8 cellular contexts compared by ENCODE assay signal in the genomic region with DNA sequence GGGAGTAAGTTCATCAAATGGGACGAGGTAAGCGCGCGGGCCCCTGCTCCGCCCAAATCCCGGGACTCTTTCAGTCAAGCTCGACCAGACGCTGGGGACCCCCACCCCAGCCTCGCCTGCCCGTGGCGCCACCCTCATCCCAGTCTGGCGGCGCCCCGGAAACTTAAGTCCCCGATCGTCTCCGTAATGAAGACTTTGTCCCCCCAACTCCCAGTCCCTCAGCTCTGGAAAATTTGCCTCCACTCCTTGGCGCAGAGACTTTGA. TPM values are rescaled to one million over a fixed set of nuclear protein-coding genes. Genes with fewer than 3 reads are reported as not detected.
DNase-seq lines count a peak whose midpoint lies in the region; ATAC-seq and TF ChIP-seq lines count a peak whose summit lies in the region.

No MANE protein-coding gene starts in this region.

- no peaks in the 10 kb centered on the region for H3K9me3 Mint-ChIP-seq in activated CD4-positive, alpha-beta memory T cell treated with anti-CD3 and anti-CD28 coated beads, Interleukin-2, amount 10 ng/mL, durations not matched to agents 7 days and 5 days
- no peaks in the 10 kb centered on the region for H3K9me3 Mint-ChIP-seq in immature natural killer cell

- H3K4me3 ChIP-seq in SK-N-SH (ENCODE audit: low read depth in 2 of 2, low read length in 1 of 2) (peak overlapping the region; percentile 88 to 90), stomach smooth muscle (ENCODE audit: low read length in 2 of 2) (peak overlapping the region; percentile 77 to 81)

- TF ChIP-seq RAD21 in SK-N-SH (IDR thresholded peaks at IDR 0.05; ENCODE audit: low read length), result no peak

- no peaks in the 10 kb centered on the region for H3K9me2 ChIP-seq in SK-N-SH

- H2AFZ ChIP-seq in SK-N-SH (ENCODE audit: low read depth), result 0 out of 2 replicates have a peak overlapping the region, but pooled peaks have one; percentile 51

- H3K9ac ChIP-seq in SK-N-SH (peak overlapping the region; percentile 82), stomach smooth muscle (ENCODE audit: low read length in 2 of 2) (peak overlapping the region; percentile 69 to 75)

- CTCF ChIA-PET in SK-N-SH (lab: Yijun Ruan, JAX), result interaction anchor here (0.6 to 4.6 kb wide), 22 partner anchors 9 to 1459 kb away, joined by 3 to 119 read pairs (median 6); a partner anchor contains a TSS
- CTCF ChIA-PET in activated CD4-positive, alpha-beta memory T cell treated with anti-CD3 and anti-CD28 coated beads, Interleukin-2, amount 10 ng/mL, durations not matched to agents 7 days and 5 days (lab: Charles Lee), result interaction anchor here (0.7 to 4.7 kb wide), 9 partner anchors 10 to 65 kb away, joined by 3 to 34 read pairs (median 6); a partner anchor contains a TSS

- H3K9me3 ChIP-seq in SK-N-SH (no peaks in the 10 kb centered on the region), stomach smooth muscle (ENCODE audit: control insufficient read depth in 2 of 2, low read length in 2 of 2) (no peaks in the 10 kb centered on the region)

- no peak for TF ChIP-seq EP300 in SK-N-SH (IDR thresholded peaks at IDR 0.05; ENCODE audit: borderline replicate concordance in 1 of 2, low read depth in 1 of 2, low read length in 1 of 2)

- H3K4me3 Mint-ChIP-seq in activated CD4-positive, alpha-beta memory T cell treated with anti-CD3 and anti-CD28 coated beads, Interleukin-2, amount 10 ng/mL, durations not matched to agents 7 days and 5 days, result peak overlapping the region; percentile 83
- peak overlapping the region; percentile 79 to 86 (median 85) for H3K4me3 Mint-ChIP-seq in immature natural killer cell

- H3K27me3 ChIP-seq in SK-N-SH (ENCODE audit: insufficient read depth) (no peaks in the 10 kb centered on the region), stomach smooth muscle (ENCODE audit: control insufficient read depth in 1 of 2, insufficient read depth in 2 of 2, low read length in 2 of 2) (no peaks in the 10 kb centered on the region)

- TF ChIP-seq CTCF in SK-N-SH (IDR thresholded peaks at IDR 0.05), result no peak

- H3K4me1 Mint-ChIP-seq in activated CD4-positive, alpha-beta memory T cell treated with anti-CD3 and anti-CD28 coated beads, Interleukin-2, amount 10 ng/mL, durations not matched to agents 7 days and 5 days, result peaks cover 33% of the 10 kb centered on the region
- peaks cover 15 to 25% of the 10 kb centered on the region in 2 donors for H3K4me1 Mint-ChIP-seq in immature natural killer cell

- H3K4me1 ChIP-seq in SK-N-SH (ENCODE audit: control insufficient read depth in 1 of 2, insufficient read depth in 2 of 2, low read depth in 1 of 2, low read length in 1 of 2) (peaks cover 10 to 32% of the 10 kb centered on the region in 2 experiments; a peak in 2 of 4 replicates), stomach smooth muscle (ENCODE audit: control insufficient read depth, insufficient read depth, low read length) (peaks cover 39% of the 10 kb centered on the region)

- H3K36me3 ChIP-seq in SK-N-SH (replicated peaks in 1 of 2; ENCODE audit: control insufficient read depth in 1 of 2, insufficient read depth in 2 of 2, low read length in 1 of 2) (peaks cover 9 to 22% of the 10 kb centered on the region in 2 experiments), stomach smooth muscle (ENCODE audit: control insufficient read depth in 2 of 2, insufficient read depth in 2 of 2, low read length in 2 of 2) (peaks cover 8 to 10% of the 10 kb centered on the region in 2 donors)

- ATAC-seq in SK-N-SH treated with all-trans-retinoic acid at 6 μM for 48 hours (no peak), GM18511 (IDR thresholded peaks at IDR 0.05; ENCODE audit: unreplicated experiment) (no peak)

- peak overlapping the region; percentile 96 for H3K4me2 ChIP-seq in SK-N-SH

- peaks cover 3% of the 10 kb centered on the region for H3K27me3 Mint-ChIP-seq in activated CD4-positive, alpha-beta memory T cell treated with anti-CD3 and anti-CD28 coated beads, Interleukin-2, amount 10 ng/mL, durations not matched to agents 7 days and 5 days
- peaks cover 2 to 10% (median 4%) of the 10 kb centered on the region in 3 donors for H3K27me3 Mint-ChIP-seq in immature natural killer cell (ENCODE audit: low read depth in 3 of 3)

- peak overlapping the region; percentile 19 for H3K27ac Mint-ChIP-seq in activated CD4-positive, alpha-beta memory T cell treated with anti-CD3 and anti-CD28 coated beads, Interleukin-2, amount 10 ng/mL, durations not matched to agents 7 days and 5 days
- H3K27ac Mint-ChIP-seq in immature natural killer cell, result peak overlapping the region in 3 of 6 donors; percentile 62 to 77 (median 64)

- peaks cover 14% of the 10 kb centered on the region for H4K20me1 ChIP-seq in SK-N-SH (ENCODE audit: insufficient read depth)

- POLR2A ChIA-PET in SK-N-SH (lab: Yijun Ruan, JAX), result interaction anchor here (0.5 to 12.4 kb wide), 5 partner anchors 8 to 59 kb away, joined by 3 to 112 read pairs (median 4); no protein-coding TSS in a partner anchor
- POLR2A ChIA-PET in activated CD4-positive, alpha-beta memory T cell treated with anti-CD3 and anti-CD28 coated beads, Interleukin-2, amount 10 ng/mL, durations not matched to agents 7 days and 5 days (lab: Charles Lee), result interaction anchor here (1.0 to 11.2 kb wide), 9 partner anchors 10 to 66 kb away, joined by 3 to 131 read pairs (median 8); a partner anchor contains a TSS

- peaks cover 8% of the 10 kb centered on the region for H3F3A ChIP-seq in SK-N-SH (replicated peaks; ENCODE audit: insufficient read depth)

- DNase-seq in SK-N-SH, result no peak
- no peak for DNase-seq in activated CD4-positive, alpha-beta memory T cell treated with anti-CD3 and anti-CD28 coated beads, Interleukin-2, amount 10 ng/mL, durations not matched to agents 7 days and 5 days
- no peak for DNase-seq in immature natural killer cell
- DNase-seq in iPS-NIHi7 (ENCODE audit: extremely low spot score), result no peak
- no peak for DNase-seq in stimulated activated CD4-positive, alpha-beta T cell treated with anti-CD3 and anti-CD28 coated beads, Interleukin-2, amount 100 ng/mL, for 48 hours

- H3K36me3 Mint-ChIP-seq in activated CD4-positive, alpha-beta memory T cell treated with anti-CD3 and anti-CD28 coated beads, Interleukin-2, amount 10 ng/mL, durations not matched to agents 7 days and 5 days (ENCODE audit: low read depth), result peaks cover 1% of the 10 kb centered on the region
- no peaks in the 10 kb centered on the region for H3K36me3 Mint-ChIP-seq in immature natural killer cell

- H3K27ac ChIP-seq in SK-N-SH (ENCODE audit: low read depth in 2 of 2, low read length in 1 of 2), result peak overlapping the region; percentile 32 to 70
- H3K27ac ChIP-seq in stomach smooth muscle (ENCODE audit: low read length), result no peak overlapping the region

- peaks cover 30% of the 10 kb centered on the region for H3K79me2 ChIP-seq in SK-N-SH (ENCODE audit: insufficient read depth)

- 10% methylated on average over 5 of the region's 18 CpGs for WGBS in SK-N-SH (ENCODE audit: low lambda C conversion rate)

TF ChIP-seq in SK-N-SH, 30 proteins besides CTCF, POLR2A, EP300 and RAD21:
- TF ChIP-seq, protein P1, sequence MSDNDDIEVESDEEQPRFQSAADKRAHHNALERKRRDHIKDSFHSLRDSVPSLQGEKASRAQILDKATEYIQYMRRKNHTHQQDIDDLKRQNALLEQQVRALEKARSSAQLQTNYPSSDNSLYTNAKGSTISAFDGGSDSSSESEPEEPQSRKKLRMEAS (IDR thresholded peaks at IDR 0.05; ENCODE audit: low read depth), result 0 out of 2 replicates have a peak, but pooled peaks have one; percentile 27
- TF ChIP-seq POLR2AphosphoS5 (IDR thresholded peaks at IDR 0.05; ENCODE audit: low read depth, low read length), result no peak

TF ChIP-seq in SK-N-SH treated with all-trans-retinoic acid at 6 μM for 48 hours, 23 proteins besides CTCF, POLR2A, EP300 and RAD21:
- TF ChIP-seq GLIS3 (CRISPR knock-in tag; IDR thresholded peaks at IDR 0.05), result no peak
- no peak for TF ChIP-seq TCF4 (CRISPR knock-in tag; IDR thresholded peaks at IDR 0.05; ENCODE audit: borderline replicate concordance)
- TF ChIP-seq PPARA (CRISPR knock-in tag; IDR thresholded peaks at IDR 0.05; ENCODE audit: borderline replicate concordance), result no peak
- no peak for TF ChIP-seq ZNF8 (CRISPR knock-in tag; IDR thresholded peaks at IDR 0.05)
- no peak for TF ChIP-seq RARB (CRISPR knock-in tag; IDR thresholded peaks at IDR 0.05)

RNA-seq across cellular contexts. Expression of a gene that starts 0.3 kb away (rescaled TPM):
- polyA plus RNA-seq in SK-N-SH (2012; rRNA removed) (26.8 and 30.4 TPM in 2 replicates), immature natural killer cell (under 1 TPM in 2 of 3 donors, not detected in 1; 0.33 to 0.49 TPM)
- polyA plus RNA-seq in SK-N-SH (2012; cell fraction: cytosol; rRNA removed), result 13.3 and 18.8 TPM in 2 replicates
- 75.4 and 83.0 TPM in 2 replicates for polyA plus RNA-seq in SK-N-SH (2012; cell fraction: nucleus; rRNA removed)
- total RNA-seq in activated CD4-positive, alpha-beta memory T cell treated with anti-CD3 and anti-CD28 coated beads, Interleukin-2, amount 10 ng/mL, durations not matched to agents 7 days and 5 days, result 10 to 100 TPM; 12.5 to 14.0 TPM

RNA-seq across cellular contexts. Expression of a gene that starts 4.9 kb away (rescaled TPM):
- polyA plus RNA-seq in SK-N-SH (2012; rRNA removed) (373 and 523 TPM in 2 replicates), immature natural killer cell (10 to 100 TPM; 16.6 to 34.9 (median 33.3) TPM)
- 330 and 374 TPM in 2 replicates for polyA plus RNA-seq in SK-N-SH (2012; cell fraction: cytosol; rRNA removed)
- polyA plus RNA-seq in SK-N-SH (2012; cell fraction: nucleus; rRNA removed), result 234 and 283 TPM in 2 replicates
- total RNA-seq in activated CD4-positive, alpha-beta memory T cell treated with anti-CD3 and anti-CD28 coated beads, Interleukin-2, amount 10 ng/mL, durations not matched to agents 7 days and 5 days, result 100 to 1,000 TPM in 1 of 2 experiments, 10 to 100 TPM in 1; 96.9 to 105 TPM

RNA-seq across cellular contexts. Expression of a gene that starts 10.8 kb away (rescaled TPM):
- polyA plus RNA-seq in SK-N-SH (2012; rRNA removed) (84.8 and 127 TPM in 2 replicates), immature natural killer cell (100 to 1,000 TPM; 110 to 142 (median 130) TPM)
- polyA plus RNA-seq in SK-N-SH (2012; cell fraction: cytosol; rRNA removed), result 87.0 and 100 TPM in 2 replicates
- 96.5 and 148 TPM in 2 replicates for polyA plus RNA-seq in SK-N-SH (2012; cell fraction: nucleus; rRNA removed)
- total RNA-seq in activated CD4-positive, alpha-beta memory T cell treated with anti-CD3 and anti-CD28 coated beads, Interleukin-2, amount 10 ng/mL, durations not matched to agents 7 days and 5 days, result 10 to 100 TPM; 26.4 to 27.9 TPM

RNA-seq across cellular contexts. Expression of a gene that starts 17.3 kb away (rescaled TPM):
- polyA plus RNA-seq in SK-N-SH (2012; rRNA removed), result 16.3 and 29.9 TPM in 2 replicates
- polyA plus RNA-seq in SK-N-SH (2012; cell fraction: cytosol; rRNA removed), result 31.2 and 40.8 TPM in 2 replicates
- polyA plus RNA-seq in SK-N-SH (2012; cell fraction: nucleus; rRNA removed), result 39.6 and 40.1 TPM in 2 replicates
- total RNA-seq in activated CD4-positive, alpha-beta memory T cell treated with anti-CD3 and anti-CD28 coated beads, Interleukin-2, amount 10 ng/mL, durations not matched to agents 7 days and 5 days, result 10 to 100 TPM; 49.1 to 58.5 TPM
- polyA plus RNA-seq in immature natural killer cell, result 10 to 100 TPM in 1 of 3 donors, 1 to 10 TPM in 2; 6.7 to 10.3 (median 9.4) TPM

RNA-seq across cellular contexts. Expression of a gene that starts 21.3 kb away (rescaled TPM):
- 46.9 and 52.1 TPM in 2 replicates for polyA plus RNA-seq in SK-N-SH (2012; rRNA removed)
- polyA plus RNA-seq in SK-N-SH (2012; cell fraction: cytosol; rRNA removed), result 18.5 and 31.6 TPM in 2 replicates
- 68.2 and 78.5 TPM in 2 replicates for polyA plus RNA-seq in SK-N-SH (2012; cell fraction: nucleus; rRNA removed)
- 10 to 100 TPM; 40.8 to 42.0 TPM for total RNA-seq in activated CD4-positive, alpha-beta memory T cell treated with anti-CD3 and anti-CD28 coated beads, Interleukin-2, amount 10 ng/mL, durations not matched to agents 7 days and 5 days
- 10 to 100 TPM; 25.2 to 32.6 (median 26.7) TPM for polyA plus RNA-seq in immature natural killer cell

Comparison
In these comparisons a context has a peak if more than half of its experiments do, and no peak if none do; other contexts are left out.
1. RNA of a gene that starts 0.3 kb away (polyA plus RNA-seq): 13.3 to 83.0 TPM in SK-N-SH; 0.33 to 0.49 TPM in immature natural killer cell; every median in the first group is over 4 times any median in the second.
2. RNA of a gene that starts 4.9 kb away (polyA plus RNA-seq): 234 to 523 TPM in SK-N-SH; 16.6 to 34.9 TPM in immature natural killer cell; every median in the first group is over 4 times any median in the second.